Comparison of ENCODE assay signal across 8 cellular contexts in the genomic region with DNA sequence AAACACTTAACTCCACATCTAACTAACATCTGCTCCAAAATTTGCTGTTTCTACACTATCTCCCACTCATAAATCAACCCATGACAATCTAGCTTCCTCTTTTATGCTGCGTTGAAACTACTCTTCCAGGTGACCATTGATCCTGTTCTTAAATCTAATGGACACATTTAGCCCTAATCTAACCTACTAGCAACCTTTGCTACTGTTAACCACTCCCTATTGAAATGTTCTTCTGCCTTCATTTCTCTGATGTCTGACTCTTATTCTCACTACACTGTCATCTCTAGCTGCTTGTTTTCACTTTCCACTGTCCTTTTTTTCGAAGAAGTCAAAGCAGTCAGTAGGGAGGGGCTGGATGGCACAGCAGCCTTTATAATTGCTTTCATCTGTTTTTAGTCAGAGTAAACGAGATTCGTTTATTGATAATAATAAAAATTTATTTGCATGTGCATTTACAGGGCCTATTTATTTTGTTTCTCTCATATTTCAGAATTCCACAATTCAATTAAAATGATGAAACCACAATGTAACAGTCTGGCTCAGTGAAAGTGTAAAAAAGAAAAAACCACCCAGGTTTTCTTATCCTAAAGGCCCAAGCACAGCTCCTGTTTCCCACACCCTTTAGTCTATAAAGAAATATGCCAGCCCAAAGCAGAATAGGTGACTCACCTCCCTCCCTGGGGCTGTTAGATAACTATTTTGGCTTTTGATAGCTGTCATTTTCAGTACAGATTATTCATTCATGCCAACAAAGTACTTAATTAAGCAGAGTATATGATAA. TPM values are rescaled to one million over a fixed set of nuclear protein-coding genes. Genes with fewer than 3 reads are reported as not detected.
DNase-seq lines count a peak whose midpoint lies in the region; ATAC-seq and TF ChIP-seq lines count a peak whose summit lies in the region.

No MANE protein-coding gene starts in this region.

- no peaks in the 10 kb centered on the region for H3K9me3 ChIP-seq in SK-N-MC (ENCODE audit: low read depth, low read length)

- TF ChIP-seq CTCF in BJ (IDR thresholded peaks at IDR 0.05; ENCODE audit: insufficient read depth, low read depth, low read length) (no peak), fibroblast of mammary gland (conservative IDR thresholded peaks at IDR 0.05; ENCODE audit: control insufficient read depth, insufficient read depth, low read depth, low read length) (no peak)

- ATAC-seq in GM19025 (IDR thresholded peaks at IDR 0.05; ENCODE audit: low read depth, unreplicated experiment) = peak; percentile 81
- peak; percentile 70 for ATAC-seq in HG03097 (IDR thresholded peaks at IDR 0.05; ENCODE audit: low FRiP score, unreplicated experiment)

- peak; percentile 4 for DNase-seq in BJ (ENCODE audit: low read depth)
- DNase-seq in SK-N-MC (ENCODE audit: low read depth, low spot score) = no peak
- peak; percentile 63 for DNase-seq in fibroblast of mammary gland (ENCODE audit: low read depth)
- no peak for DNase-seq in HPDE6-E6E7 (ENCODE audit: extremely low spot score)
- no peak for DNase-seq in ecto neural progenitor cell (ENCODE audit: low spot score)
- DNase-seq in ureter (ENCODE audit: low spot score) = no peak

- H3K36me3 ChIP-seq in BJ (ENCODE audit: control insufficient read depth, insufficient read depth, low read length) = no peaks in the 10 kb centered on the region
- no peaks in the 10 kb centered on the region for H3K36me3 ChIP-seq in SK-N-MC (ENCODE audit: insufficient read depth, low read length)

- H3K4me3 ChIP-seq in BJ (ENCODE audit: low read depth, low read length) (no peak overlapping the region), SK-N-MC (peak overlapping the region; percentile 50), fibroblast of mammary gland (ENCODE audit: control insufficient read depth, low read depth, low read length) (no peak overlapping the region)

- H3K27ac ChIP-seq in SK-N-MC = peak overlapping the region; percentile 74

- POLR2A ChIA-PET in BJ (lab: Charles Lee) = no interaction called here

- CTCF ChIA-PET in BJ (lab: Yijun Ruan, JAX) = no interaction called here

- no peaks in the 10 kb centered on the region for H3K27me3 ChIP-seq in BJ (ENCODE audit: control insufficient read depth, insufficient read depth, low read length)

- H3K9ac ChIP-seq in SK-N-MC (ENCODE audit: insufficient read length) = peak overlapping the region; percentile 54

RNA-seq across cellular contexts. Expression of gene ATP2B1, which starts 44.9 kb away (rescaled TPM):
- polyA plus RNA-seq in BJ (2011; rRNA removed) = 12.8 and 34.4 TPM in 2 replicates
- 15.4 and 25.5 TPM in 2 replicates for polyA minus RNA-seq in BJ (2011; rRNA and poly(A)+ RNA removed)
- 72.1 TPM for total RNA-seq in ureter

Comparison
In these comparisons a context has a peak if more than half of its experiments do, and no peak if none do; other contexts are left out.
1. DNase-seq: peak in BJ (single experiment) and fibroblast of mammary gland (single experiment); none in SK-N-MC (single experiment), HPDE6-E6E7 (single experiment), ecto neural progenitor cell (single experiment) and ureter (single experiment).